ENCODE assay signal across 12 cellular contexts in genomic region chr11:57781529-57781943, GRCh38. TPM values are rescaled to one million over a fixed set of nuclear protein-coding genes. Genes with fewer than 3 reads are reported as not detected.
A peak's percentile ranks its signal among the peaks of the same experiment; 100 is the strongest.
DNase-seq lines count a peak whose midpoint lies in the region; ATAC-seq, FAIRE-seq and TF ChIP-seq lines count a peak whose summit lies in the region.
"Had no signal": no experiment of that assay in that cellular context is flagged by ENCODE, and none has a peak within 500 bp of the region (broad histone marks: within the 10 kb centered on the region; RNA-seq: fewer than 3 reads in every experiment).

No MANE protein-coding gene starts in this region.

- peak overlapping the region; percentile 33 for H3K4me3 ChIP-seq in HUES48 (ENCODE audit: low read depth, low read length)
- no peak overlapping the region for H3K4me3 ChIP-seq in mammary epithelial cell (replicated peaks in 1 of 3; ENCODE audit: insufficient read depth in 1 of 3, low read depth in 2 of 3, low read length in 3 of 3)
- no peak overlapping the region for H3K4me3 ChIP-seq in kidney (ENCODE audit: low read length in 2 of 2)
- no peak overlapping the region for H3K4me3 ChIP-seq in small intestine (ENCODE audit: low read depth in 1 of 2, low read length in 2 of 2)

- H3K27me3 ChIP-seq in HUES48 (ENCODE audit: control insufficient read depth, insufficient read depth, low read length) (no peaks in the 10 kb centered on the region), mammary epithelial cell (ENCODE audit: insufficient read depth, low read length) (no peaks in the 10 kb centered on the region), small intestine (ENCODE audit: control insufficient read depth in 2 of 2, insufficient read depth in 2 of 2, low read length in 2 of 2) (no peaks in the 10 kb centered on the region)

- no peaks in the 10 kb centered on the region for H4K20me1 ChIP-seq in mammary epithelial cell (ENCODE audit: insufficient read depth, low read length)

- H3K9ac ChIP-seq in HUES48 (ENCODE audit: low read depth, low read length) (peak overlapping the region; percentile 59), mammary epithelial cell (ENCODE audit: insufficient read depth, low read length) (peak overlapping the region; percentile 66), kidney (ENCODE audit: low read length in 2 of 2) (peak overlapping the region in 1 of 2 donors; percentile 29)

- TF ChIP-seq CTCF in mammary epithelial cell (conservative IDR thresholded peaks at IDR 0.05 in 1 of 2, IDR thresholded peaks at IDR 0.05 in 1 of 2; ENCODE audit: extremely low read depth in 1 of 2, insufficient read depth in 1 of 2, low read depth in 1 of 2, low read length in 2 of 2) (no peak), kidney (IDR thresholded peaks at IDR 0.05; ENCODE audit: borderline replicate concordance, extremely low read depth, insufficient read depth) (no peak)

- CTCF ChIA-PET in mammary epithelial cell (lab: Charles Lee; ENCODE audit: low non-redundant PET), result no interaction called here

- H3K4me1 ChIP-seq in HUES48 (ENCODE audit: control insufficient read depth, insufficient read depth, low read length), result peaks cover 61% of the 10 kb centered on the region
- peaks cover 66% of the 10 kb centered on the region for H3K4me1 ChIP-seq in mammary epithelial cell (ENCODE audit: insufficient read depth, low read length)
- H3K4me1 ChIP-seq in kidney (ENCODE audit: control insufficient read depth in 1 of 2, insufficient read depth in 1 of 2, low read depth in 1 of 2, low read length in 2 of 2), result peaks cover 60 to 64% of the 10 kb centered on the region in 2 donors
- peaks cover 8 to 30% of the 10 kb centered on the region in 2 donors for H3K4me1 ChIP-seq in small intestine (ENCODE audit: control insufficient read depth in 2 of 2, insufficient read depth in 1 of 2, low read depth in 1 of 2, low read length in 1 of 2)

- H3K27ac ChIP-seq in HUES48 (ENCODE audit: low read depth, low read length) (peak overlapping the region; percentile 99), mammary epithelial cell (ENCODE audit: insufficient read depth, low read depth, low read length) (peak overlapping the region; percentile 86), kidney (ENCODE audit: low read depth in 2 of 2, low read length in 2 of 2) (peak overlapping the region; percentile 74 to 98), small intestine (ENCODE audit: low read depth in 1 of 2, low read length in 1 of 2) (peak overlapping the region; percentile 89 to 95)

- no peaks in the 10 kb centered on the region for H3K36me3 ChIP-seq in HUES48 (ENCODE audit: control insufficient read depth, insufficient read depth, low read length)
- peaks cover 3% of the 10 kb centered on the region for H3K36me3 ChIP-seq in mammary epithelial cell (ENCODE audit: insufficient read depth, low read length)
- no peaks in the 10 kb centered on the region for H3K36me3 ChIP-seq in kidney (ENCODE audit: control insufficient read depth in 1 of 2, insufficient read depth in 2 of 2, low read length in 2 of 2)
- H3K36me3 ChIP-seq in small intestine (ENCODE audit: control insufficient read depth in 2 of 2, insufficient read depth in 2 of 2, low read length in 2 of 2), result peaks cover 0 to 2% of the 10 kb centered on the region in 2 donors

- peak; percentile 88 for DNase-seq in mammary epithelial cell
- peak; percentile 86 for DNase-seq in kidney
- peak; percentile 87 for DNase-seq in small intestine
- DNase-seq in RPMI8226, result no peak
- no peak for DNase-seq in cerebellum (ENCODE audit: low spot score)
- DNase-seq: NCI-H345 had no signal

- FAIRE-seq in kidney (lab: Jason Lieb, UNC) (no peak), small intestine (lab: Jason Lieb, UNC) (no peak)

- ATAC-seq in GM21786 (IDR thresholded peaks at IDR 0.05; ENCODE audit: unreplicated experiment) (no peak), HG02759 (IDR thresholded peaks at IDR 0.05; ENCODE audit: unreplicated experiment) (no peak)

- no peaks in the 10 kb centered on the region for H3K9me3 ChIP-seq in HUES48 (ENCODE audit: control insufficient read depth, insufficient read depth, low read length)
- no peaks in the 10 kb centered on the region for H3K9me3 ChIP-seq in mammary epithelial cell (replicated peaks; ENCODE audit: insufficient read depth, low read length)
- H3K9me3 ChIP-seq in kidney (ENCODE audit: control insufficient read depth in 1 of 2, low read length in 2 of 2), result no peaks in the 10 kb centered on the region
- no peaks in the 10 kb centered on the region for H3K9me3 ChIP-seq in small intestine (ENCODE audit: control insufficient read depth, low read depth)

- peaks cover 100% of the 10 kb centered on the region for H3K79me2 ChIP-seq in mammary epithelial cell (ENCODE audit: insufficient read depth, low read length)

- dilution Hi-C loops in mammary epithelial cell (cut with HindIII; ENCODE audit: low sequenced_read_pairs), result no loop called here

- peak overlapping the region; percentile 71 for H3K4me2 ChIP-seq in mammary epithelial cell (ENCODE audit: insufficient read depth, low read depth, low read length)

- in situ Hi-C loops in mammary epithelial cell (cut with MboI; ENCODE audit: low sequenced_read_pairs in 2 of 2), result no loop called here

- BruUV-seq in mammary epithelial cell (replicated peaks; lab: Mats Ljungman, UMichigan), result no TSS peak

- WGBS in mammary epithelial cell (ENCODE audit: low coverage, missing lambda C conversion rate), result 6% methylated on average over 3 of the region's 3 CpGs
- 13 to 56% (median 29%) methylated on average over 3 of the region's 3 CpGs for WGBS in small intestine, 3 donors

- intact Hi-C loops in mammary epithelial cell (cut with micrococcal nuclease), result no loop called here
- intact Hi-C loops in kidney (cut with DNase I), result no loop called here

- H2AFZ ChIP-seq in mammary epithelial cell (ENCODE audit: low read depth, low read length), result no peak overlapping the region

RNA-seq across cellular contexts. Expression of gene CTNND1, which starts 19.9 kb away (rescaled TPM):
- total RNA-seq in mammary epithelial cell (100 to 1,000 TPM; 164 to 212 TPM), kidney (272 TPM), cerebellum (153 TPM)
- polyA plus RNA-seq in mammary epithelial cell (119 TPM), kidney (ENCODE audit: insufficient read depth, low read depth, low replicate concordance) (52.7 TPM), small intestine (100 to 1,000 TPM in 1 of 3 donors, 10 to 100 TPM in 2; 62.2 to 148 (median 89.7) TPM)
- polyA minus RNA-seq in mammary epithelial cell, result 412 TPM

RNA-seq across cellular contexts. Expression of gene BTBD18, which starts 29.9 kb away (rescaled TPM):
- total RNA-seq in mammary epithelial cell, result not detected
- polyA plus RNA-seq in mammary epithelial cell, result not detected
- not detected for polyA minus RNA-seq in mammary epithelial cell
- not detected for total RNA-seq in kidney
- polyA plus RNA-seq in kidney (ENCODE audit: insufficient read depth, low read depth, low replicate concordance), result not detected
- not detected for polyA plus RNA-seq in small intestine
- total RNA-seq in cerebellum, result not detected
- total RNA-seq: Daoy, liver had no signal
- polyA plus RNA-seq: adipose tissue had no signal

RNA-seq across cellular contexts. Expression of gene SELENOH, which starts 40.2 kb away (rescaled TPM):
- total RNA-seq in mammary epithelial cell (100 to 1,000 TPM in 1 of 2 donors, 10 to 100 TPM in 1; 63.5 to 115 TPM), kidney (115 TPM), cerebellum (35.3 TPM)
- polyA plus RNA-seq in mammary epithelial cell (98.4 TPM), kidney (ENCODE audit: insufficient read depth, low read depth, low replicate concordance) (159 TPM), small intestine (100 to 1,000 TPM in 2 of 3 donors, 10 to 100 TPM in 1; 78.3 to 148 (median 144) TPM)
- polyA minus RNA-seq in mammary epithelial cell, result 3.5 TPM

Comparison
In these comparisons a context has a peak if more than half of its experiments do, and no peak if none do; other contexts are left out.
1. DNase-seq: peak in mammary epithelial cell (single experiment), kidney (single experiment) and small intestine (single experiment); none in RPMI8226 (single experiment) and cerebellum (single experiment).
2. Peak in every context shown above with its lines, with median percentiles within 50 percentile points of each other: H3K27ac ChIP-seq.